In genomic region chr4:89055157-89056080, GRCh38 we compare ENCODE assay signal across 11 cellular contexts. TPM values are rescaled to one million over a fixed set of nuclear protein-coding genes. Genes with fewer than 3 reads are reported as not detected.
DNase-seq lines count a peak whose midpoint lies in the region; ATAC-seq and TF ChIP-seq lines count a peak whose summit lies in the region.
"Had no signal": no experiment of that assay in that cellular context is flagged by ENCODE, and none has a peak within 500 bp of the region (broad histone marks: within the 10 kb centered on the region; RNA-seq: fewer than 3 reads in every experiment).

No MANE protein-coding gene starts in this region.

- CTCF ChIA-PET in Calu3 (lab: Charles Lee): interaction anchor here (1.4 kb wide), 1 partner anchor 12 kb away, joined by 3 read pairs; no protein-coding TSS in a partner anchor
- CTCF ChIA-PET in naive thymus-derived CD4-positive, alpha-beta T cell (lab: Charles Lee): interaction anchor here (0.8 kb wide), 1 partner anchor 315 kb away, joined by 4 read pairs; no protein-coding TSS in a partner anchor

- peak overlapping the region; percentile 75 for H3K4me3 Mint-ChIP-seq in Calu3 (ENCODE audit: low read depth, unreplicated experiment)
- H3K4me3 Mint-ChIP-seq in naive thymus-derived CD4-positive, alpha-beta T cell: no peak overlapping the region

- H3K4me3 ChIP-seq in HUES48 (ENCODE audit: low read depth, low read length) (peak overlapping the region; percentile 79), endocrine pancreas (ENCODE audit: control insufficient read depth, insufficient read depth, low read length) (peak overlapping the region; percentile 84)
- no peak overlapping the region for H3K4me3 ChIP-seq in effector memory CD4-positive, alpha-beta T cell (ENCODE audit: insufficient read depth, low read depth, low read length, poor library complexity, severe bottlenecking)
- no peak overlapping the region for H3K4me3 ChIP-seq in naive thymus-derived CD4-positive, alpha-beta T cell (ENCODE audit: low read length)

- no TSS peak for BruUV-seq in Calu3 (replicated peaks; lab: Mats Ljungman, UMichigan)

- no peak for DNase-seq in Calu3
- no peak for DNase-seq in omental fat pad (ENCODE audit: low spot score)
- DNase-seq in effector memory CD4-positive, alpha-beta T cell: no peak
- no peak for DNase-seq in naive thymus-derived CD4-positive, alpha-beta T cell
- DNase-seq: central memory CD4-positive, alpha-beta T cell; NCI-H146; testis had no signal

- no peaks in the 10 kb centered on the region for H3K27me3 ChIP-seq in HUES48 (ENCODE audit: control insufficient read depth, insufficient read depth, low read length)
- no peaks in the 10 kb centered on the region for H3K27me3 ChIP-seq in endocrine pancreas (ENCODE audit: control insufficient read depth, insufficient read depth, low read length)
- no peaks in the 10 kb centered on the region for H3K27me3 ChIP-seq in effector memory CD4-positive, alpha-beta T cell (replicated peaks; ENCODE audit: control insufficient read depth, insufficient read depth, low read length, poor library complexity, severe bottlenecking)
- H3K27me3 ChIP-seq in naive thymus-derived CD4-positive, alpha-beta T cell (ENCODE audit: control insufficient read depth in 2 of 2, insufficient read depth in 2 of 2, low read length in 2 of 2): no peaks in the 10 kb centered on the region
- H3K27me3 ChIP-seq: testis had no signal

- peaks cover 9% of the 10 kb centered on the region for H3K36me3 Mint-ChIP-seq in Calu3 (ENCODE audit: insufficient read depth, unreplicated experiment)
- peaks cover 0 to 5% (median 0%) of the 10 kb centered on the region in 5 donors for H3K36me3 Mint-ChIP-seq in naive thymus-derived CD4-positive, alpha-beta T cell

- no peak overlapping the region for H3K9ac ChIP-seq in HUES48 (ENCODE audit: low read depth, low read length)
- no peak overlapping the region for H3K9ac ChIP-seq in endocrine pancreas (ENCODE audit: control insufficient read depth, insufficient read depth, low read length)

- no peaks in the 10 kb centered on the region for H3K36me3 ChIP-seq in HUES48 (ENCODE audit: control insufficient read depth, insufficient read depth, low read length)
- H3K36me3 ChIP-seq in endocrine pancreas (ENCODE audit: control insufficient read depth, insufficient read depth, low read length): no peaks in the 10 kb centered on the region
- no peaks in the 10 kb centered on the region for H3K36me3 ChIP-seq in effector memory CD4-positive, alpha-beta T cell (ENCODE audit: control insufficient read depth, insufficient read depth, low read length)
- no peaks in the 10 kb centered on the region for H3K36me3 ChIP-seq in naive thymus-derived CD4-positive, alpha-beta T cell (ENCODE audit: control insufficient read depth in 2 of 3, insufficient read depth in 3 of 3, low read length in 3 of 3)

- TF ChIP-seq CTCF in Calu3 (IDR thresholded peaks at IDR 0.05; ENCODE audit: unreplicated experiment) (no peak), omental fat pad (IDR thresholded peaks at IDR 0.05) (no peak)

- peaks cover 43% of the 10 kb centered on the region for H3K4me1 Mint-ChIP-seq in Calu3 (ENCODE audit: low read depth, unreplicated experiment)
- peaks cover 0 to 27% (median 19%) of the 10 kb centered on the region in 7 donors for H3K4me1 Mint-ChIP-seq in naive thymus-derived CD4-positive, alpha-beta T cell

- ATAC-seq in omental fat pad (ENCODE audit: low FRiP score) (peak; percentile 65), HG02970 (IDR thresholded peaks at IDR 0.05; ENCODE audit: low FRiP score, unreplicated experiment) (no peak), HG03175 (IDR thresholded peaks at IDR 0.05; ENCODE audit: unreplicated experiment) (no peak)
- ATAC-seq in naive thymus-derived CD4-positive, alpha-beta T cell: no peak

- no peaks in the 10 kb centered on the region for H3K9me3 Mint-ChIP-seq in Calu3 (ENCODE audit: low read depth, unreplicated experiment)
- H3K9me3 Mint-ChIP-seq in naive thymus-derived CD4-positive, alpha-beta T cell: peaks cover under 1 to 11% (median 4%) of the 10 kb centered on the region in 11 donors

- no peaks in the 10 kb centered on the region for H3K9me3 ChIP-seq in HUES48 (ENCODE audit: control insufficient read depth, insufficient read depth, low read length)
- H3K9me3 ChIP-seq in endocrine pancreas (ENCODE audit: control insufficient read depth, low read length): no peaks in the 10 kb centered on the region
- no peaks in the 10 kb centered on the region for H3K9me3 ChIP-seq in effector memory CD4-positive, alpha-beta T cell (ENCODE audit: control insufficient read depth, low read length)
- no peaks in the 10 kb centered on the region for H3K9me3 ChIP-seq in naive thymus-derived CD4-positive, alpha-beta T cell (ENCODE audit: control insufficient read depth in 2 of 3, low read length in 3 of 3)
- H3K9me3 ChIP-seq: testis had no signal

- no peak overlapping the region for H3K27ac Mint-ChIP-seq in Calu3 (ENCODE audit: unreplicated experiment)
- no peak overlapping the region for H3K27ac Mint-ChIP-seq in naive thymus-derived CD4-positive, alpha-beta T cell

- H3K4me1 ChIP-seq in HUES48 (ENCODE audit: control insufficient read depth, insufficient read depth, low read length): peaks cover 35% of the 10 kb centered on the region
- peaks cover 4% of the 10 kb centered on the region for H3K4me1 ChIP-seq in endocrine pancreas (ENCODE audit: control insufficient read depth, insufficient read depth, low read length)
- H3K4me1 ChIP-seq in effector memory CD4-positive, alpha-beta T cell (ENCODE audit: control insufficient read depth, insufficient read depth, low read length, poor library complexity, severe bottlenecking): no peaks in the 10 kb centered on the region
- H3K4me1 ChIP-seq in naive thymus-derived CD4-positive, alpha-beta T cell (ENCODE audit: control insufficient read depth in 2 of 2, insufficient read depth in 2 of 2, low read length in 2 of 2): no peaks in the 10 kb centered on the region

- POLR2A ChIA-PET in naive thymus-derived CD4-positive, alpha-beta T cell (lab: Charles Lee): no interaction called here

- intact Hi-C loops in Calu3 (cut with micrococcal nuclease; ENCODE audit: unreplicated experiment): loop anchor here (5.0 kb wide), 1 partner anchor 57 kb away; the partner anchor contains the start of gene TIGD2
- intact Hi-C loops in naive thymus-derived CD4-positive, alpha-beta T cell (cut with micrococcal nuclease): no loop called here

- no peak overlapping the region for H3K27ac ChIP-seq in HUES48 (ENCODE audit: low read depth, low read length)
- H3K27ac ChIP-seq in effector memory CD4-positive, alpha-beta T cell (ENCODE audit: insufficient read depth, low read length, poor library complexity, severe bottlenecking): no peak overlapping the region
- H3K27ac ChIP-seq in naive thymus-derived CD4-positive, alpha-beta T cell (ENCODE audit: low read depth, low read length): no peak overlapping the region

- H3K27me3 Mint-ChIP-seq in Calu3 (ENCODE audit: unreplicated experiment): no peaks in the 10 kb centered on the region
- H3K27me3 Mint-ChIP-seq in naive thymus-derived CD4-positive, alpha-beta T cell: peaks cover 0 to 19% (median 6%) of the 10 kb centered on the region in 5 donors

RNA-seq across cellular contexts. Expression of gene FAM13A, which starts 1.6 kb away (rescaled TPM):
- total RNA-seq in Calu3 (2022): 12.1 and 13.5 TPM in 2 replicates
- total RNA-seq in omental fat pad: 10 to 100 TPM; 48.5 to 84.2 (median 51.2) TPM
- total RNA-seq in naive thymus-derived CD4-positive, alpha-beta T cell: 10 to 100 TPM in 3 of 5 experiments, 1 to 10 TPM in 2; 4.5 to 60.4 (median 10.2) TPM
- polyA plus RNA-seq in naive thymus-derived CD4-positive, alpha-beta T cell: 10 to 100 TPM in 1 of 2 donors, 1 to 10 TPM in 1; 8.0 to 23.2 TPM

RNA-seq across cellular contexts. Expression of gene TIGD2, which starts 55.9 kb away (rescaled TPM):
- 9.8 and 11.4 TPM in 2 replicates for total RNA-seq in Calu3 (2022)
- 1 to 10 TPM; 4.0 to 6.4 (median 4.4) TPM for total RNA-seq in omental fat pad
- total RNA-seq in naive thymus-derived CD4-positive, alpha-beta T cell: 1 to 10 TPM; 3.0 to 7.9 (median 5.2) TPM
- 1 to 10 TPM; 6.8 TPM for polyA plus RNA-seq in naive thymus-derived CD4-positive, alpha-beta T cell

Comparison
In these comparisons a context has a peak if more than half of its experiments do, and no peak if none do; other contexts are left out.
1. H3K4me3 ChIP-seq: peak in HUES48 (single experiment) and endocrine pancreas (single experiment); none in effector memory CD4-positive, alpha-beta T cell (single experiment) and naive thymus-derived CD4-positive, alpha-beta T cell (single experiment).